Comparison of ENCODE assay signal across 2 cellular contexts in the genomic region with DNA sequence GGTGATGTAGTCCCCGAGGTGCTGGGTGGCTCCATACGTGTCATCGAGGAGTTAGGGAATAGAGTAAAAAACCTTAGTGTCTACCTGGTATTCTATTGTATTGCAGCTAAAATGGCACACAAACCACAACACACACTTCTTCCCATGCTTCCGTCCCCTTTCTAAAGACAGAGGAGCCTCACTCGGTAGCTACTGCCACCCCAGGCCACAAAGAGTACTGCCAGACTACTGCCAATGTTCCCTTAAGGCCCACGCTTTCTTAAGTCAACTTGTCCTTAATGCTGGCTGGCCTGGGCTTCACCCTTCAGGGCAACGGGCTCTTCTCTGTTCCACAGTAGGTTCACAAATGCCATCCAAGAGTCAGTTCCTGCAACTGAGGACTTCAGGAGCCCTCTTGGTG.
TF ChIP-seq lines count a peak whose summit lies in the region.

No MANE protein-coding gene starts in this region.

TF ChIP-seq in SK-N-SH, 30 proteins besides CTCF, POLR2A, EP300 and RAD21 (continued from another document):
- TF ChIP-seq, protein P1, sequence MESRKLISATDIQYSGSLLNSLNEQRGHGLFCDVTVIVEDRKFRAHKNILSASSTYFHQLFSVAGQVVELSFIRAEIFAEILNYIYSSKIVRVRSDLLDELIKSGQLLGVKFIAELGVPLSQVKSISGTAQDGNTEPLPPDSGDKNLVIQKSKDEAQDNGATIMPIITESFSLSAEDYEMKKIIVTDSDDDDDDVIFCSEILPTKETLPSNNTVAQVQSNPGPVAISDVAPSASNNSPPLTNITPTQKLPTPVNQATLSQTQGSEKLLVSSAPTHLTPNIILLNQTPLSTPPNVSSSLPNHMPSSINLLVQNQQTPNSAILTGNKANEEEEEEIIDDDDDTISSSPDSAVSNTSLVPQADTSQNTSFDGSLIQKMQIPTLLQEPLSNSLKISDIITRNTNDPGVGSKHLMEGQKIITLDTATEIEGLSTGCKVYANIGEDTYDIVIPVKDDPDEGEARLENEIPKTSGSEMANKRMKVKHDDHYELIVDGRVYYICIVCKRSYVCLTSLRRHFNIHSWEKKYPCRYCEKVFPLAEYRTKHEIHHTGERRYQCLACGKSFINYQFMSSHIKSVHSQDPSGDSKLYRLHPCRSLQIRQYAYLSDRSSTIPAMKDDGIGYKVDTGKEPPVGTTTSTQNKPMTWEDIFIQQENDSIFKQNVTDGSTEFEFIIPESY (IDR thresholded peaks at IDR 0.05; ENCODE audit: borderline replicate concordance, low read depth), result no peak
- TF ChIP-seq ELF1 (IDR thresholded peaks at IDR 0.05), result no peak
- no peak for TF ChIP-seq SIN3A (IDR thresholded peaks at IDR 0.05; ENCODE audit: borderline replicate concordance, low read depth, low read length)
- TF ChIP-seq FOXJ3 (CRISPR knock-in tag; IDR thresholded peaks at IDR 0.05), result no peak
- TF ChIP-seq, protein P2, sequence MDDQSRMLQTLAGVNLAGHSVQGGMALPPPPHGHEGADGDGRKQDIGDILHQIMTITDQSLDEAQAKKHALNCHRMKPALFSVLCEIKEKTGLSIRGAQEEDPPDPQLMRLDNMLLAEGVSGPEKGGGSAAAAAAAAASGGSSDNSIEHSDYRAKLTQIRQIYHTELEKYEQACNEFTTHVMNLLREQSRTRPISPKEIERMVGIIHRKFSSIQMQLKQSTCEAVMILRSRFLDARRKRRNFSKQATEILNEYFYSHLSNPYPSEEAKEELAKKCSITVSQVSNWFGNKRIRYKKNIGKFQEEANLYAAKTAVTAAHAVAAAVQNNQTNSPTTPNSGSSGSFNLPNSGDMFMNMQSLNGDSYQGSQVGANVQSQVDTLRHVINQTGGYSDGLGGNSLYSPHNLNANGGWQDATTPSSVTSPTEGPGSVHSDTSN (IDR thresholded peaks at IDR 0.05), result no peak
- TF ChIP-seq RCOR1 (IDR thresholded peaks at IDR 0.05; ENCODE audit: low read length), result no peak
- TF ChIP-seq JUND (IDR thresholded peaks at IDR 0.05), result no peak
- no peak for TF ChIP-seq MEF2A (IDR thresholded peaks at IDR 0.05; ENCODE audit: borderline replicate concordance, low read depth)
- TF ChIP-seq CHD2 (IDR thresholded peaks at IDR 0.05; ENCODE audit: low read length, partially characterized antibody), result no peak
- TF ChIP-seq, protein P3, sequence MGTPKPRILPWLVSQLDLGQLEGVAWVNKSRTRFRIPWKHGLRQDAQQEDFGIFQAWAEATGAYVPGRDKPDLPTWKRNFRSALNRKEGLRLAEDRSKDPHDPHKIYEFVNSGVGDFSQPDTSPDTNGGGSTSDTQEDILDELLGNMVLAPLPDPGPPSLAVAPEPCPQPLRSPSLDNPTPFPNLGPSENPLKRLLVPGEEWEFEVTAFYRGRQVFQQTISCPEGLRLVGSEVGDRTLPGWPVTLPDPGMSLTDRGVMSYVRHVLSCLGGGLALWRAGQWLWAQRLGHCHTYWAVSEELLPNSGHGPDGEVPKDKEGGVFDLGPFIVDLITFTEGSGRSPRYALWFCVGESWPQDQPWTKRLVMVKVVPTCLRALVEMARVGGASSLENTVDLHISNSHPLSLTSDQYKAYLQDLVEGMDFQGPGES (IDR thresholded peaks at IDR 0.05; ENCODE audit: low read depth, low read length), result no peak
- no peak for TF ChIP-seq NFIC (IDR thresholded peaks at IDR 0.05; ENCODE audit: borderline replicate concordance)
- TF ChIP-seq FOXM1 (IDR thresholded peaks at IDR 0.05; ENCODE audit: low read depth), result no peak
- TF ChIP-seq RXRA (IDR thresholded peaks at IDR 0.05; ENCODE audit: borderline replicate concordance, low read depth), result no peak
- TF ChIP-seq, protein P4, sequence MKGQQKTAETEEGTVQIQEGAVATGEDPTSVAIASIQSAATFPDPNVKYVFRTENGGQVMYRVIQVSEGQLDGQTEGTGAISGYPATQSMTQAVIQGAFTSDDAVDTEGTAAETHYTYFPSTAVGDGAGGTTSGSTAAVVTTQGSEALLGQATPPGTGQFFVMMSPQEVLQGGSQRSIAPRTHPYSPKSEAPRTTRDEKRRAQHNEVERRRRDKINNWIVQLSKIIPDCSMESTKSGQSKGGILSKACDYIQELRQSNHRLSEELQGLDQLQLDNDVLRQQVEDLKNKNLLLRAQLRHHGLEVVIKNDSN (IDR thresholded peaks at IDR 0.05; ENCODE audit: borderline replicate concordance, low read depth), result no peak
- TF ChIP-seq, protein P5, sequence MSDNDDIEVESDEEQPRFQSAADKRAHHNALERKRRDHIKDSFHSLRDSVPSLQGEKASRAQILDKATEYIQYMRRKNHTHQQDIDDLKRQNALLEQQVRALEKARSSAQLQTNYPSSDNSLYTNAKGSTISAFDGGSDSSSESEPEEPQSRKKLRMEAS (IDR thresholded peaks at IDR 0.05; ENCODE audit: low read depth), result no peak
- TF ChIP-seq TCF12 (IDR thresholded peaks at IDR 0.05), result no peak
- no peak for TF ChIP-seq GABPA (IDR thresholded peaks at IDR 0.05; ENCODE audit: low read depth)
TF ChIP-seq in SK-N-SH: peak in this region for 0.

TF ChIP-seq in SK-N-SH treated with all-trans-retinoic acid at 6 μM for 48 hours, 23 proteins besides CTCF, POLR2A, EP300 and RAD21 (continued from another document):
- TF ChIP-seq, protein P6, sequence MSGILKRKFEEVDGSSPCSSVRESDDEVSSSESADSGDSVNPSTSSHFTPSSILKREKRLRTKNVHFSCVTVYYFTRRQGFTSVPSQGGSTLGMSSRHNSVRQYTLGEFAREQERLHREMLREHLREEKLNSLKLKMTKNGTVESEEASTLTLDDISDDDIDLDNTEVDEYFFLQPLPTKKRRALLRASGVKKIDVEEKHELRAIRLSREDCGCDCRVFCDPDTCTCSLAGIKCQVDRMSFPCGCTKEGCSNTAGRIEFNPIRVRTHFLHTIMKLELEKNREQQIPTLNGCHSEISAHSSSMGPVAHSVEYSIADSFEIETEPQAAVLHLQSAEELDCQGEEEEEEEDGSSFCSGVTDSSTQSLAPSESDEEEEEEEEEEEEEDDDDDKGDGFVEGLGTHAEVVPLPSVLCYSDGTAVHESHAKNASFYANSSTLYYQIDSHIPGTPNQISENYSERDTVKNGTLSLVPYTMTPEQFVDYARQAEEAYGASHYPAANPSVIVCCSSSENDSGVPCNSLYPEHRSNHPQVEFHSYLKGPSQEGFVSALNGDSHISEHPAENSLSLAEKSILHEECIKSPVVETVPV (CRISPR knock-in tag; IDR thresholded peaks at IDR 0.05), result no peak
- TF ChIP-seq ARNTL (CRISPR knock-in tag; IDR thresholded peaks at IDR 0.05; ENCODE audit: borderline replicate concordance, low read depth), result no peak
